21 cellular contexts compared by ENCODE assay signal in genomic region chr6:55826941-55827340, GRCh38. TPM values are rescaled to one million over a fixed set of nuclear protein-coding genes. Genes with fewer than 3 reads are reported as not detected.
DNase-seq lines count a peak whose midpoint lies in the region; ATAC-seq and TF ChIP-seq lines count a peak whose summit lies in the region.
"Had no signal": no experiment of that assay in that cellular context is flagged by ENCODE, and none has a peak within 500 bp of the region (broad histone marks: within the 10 kb centered on the region; RNA-seq: fewer than 3 reads in every experiment).

No MANE protein-coding gene starts in this region.

- H3K79me2 ChIP-seq in mammary epithelial cell (ENCODE audit: insufficient read depth, low read length), result no peaks in the 10 kb centered on the region

- H3K27ac Mint-ChIP-seq in MCF 10A (ENCODE audit: low read depth, unreplicated experiment), result no peak overlapping the region
- peak overlapping the region; percentile 41 to 86 (median 58) for H3K27ac Mint-ChIP-seq in nephron

- CTCF ChIA-PET in mammary epithelial cell (lab: Charles Lee; ENCODE audit: low non-redundant PET), result no interaction called here
- CTCF ChIA-PET in MCF 10A (lab: Yijun Ruan, JAX), result interaction anchor here (0.6 kb wide), 3 partner anchors 48 to 819 kb away, joined by 3 read pairs; partner anchors contain the start of gene BMP5

- no peak for ATAC-seq in GM18502 (IDR thresholded peaks at IDR 0.05; ENCODE audit: poor library complexity, unreplicated experiment)
- ATAC-seq: GM12878, HepG2 had no signal

- no peak overlapping the region for H3K4me3 ChIP-seq in mammary epithelial cell (replicated peaks in 1 of 3; ENCODE audit: insufficient read depth in 1 of 3, low read depth in 2 of 3, low read length in 3 of 3)
- H3K4me3 ChIP-seq in ectodermal cell (ENCODE audit: insufficient read depth, low read depth, low read length), result no peak overlapping the region
- H3K4me3 ChIP-seq: GM12878 had no signal

- intact Hi-C loops in mammary epithelial cell (cut with micrococcal nuclease), result loop anchor here (2.0 kb wide), 1 partner anchor 42 kb away; no protein-coding TSS in a partner anchor
- intact Hi-C loops in MCF 10A (cut with micrococcal nuclease), result no loop called here

- dilution Hi-C loops in mammary epithelial cell (cut with HindIII; ENCODE audit: low sequenced_read_pairs), result no loop called here

- H4K20me1 ChIP-seq in mammary epithelial cell (ENCODE audit: insufficient read depth, low read length), result no peaks in the 10 kb centered on the region

- H3K27me3 Mint-ChIP-seq in MCF 10A (ENCODE audit: insufficient read depth, unreplicated experiment) (no peaks in the 10 kb centered on the region), nephron (ENCODE audit: low read depth) (peaks cover 7% of the 10 kb centered on the region)

- WGBS in mammary epithelial cell (ENCODE audit: low coverage, missing lambda C conversion rate), result 45% methylated on average over 1 of the region's 1 CpG
- whole genome bisulfite sequencing in ectodermal cell, 2 experiments, result 27 to 64% methylated on average over 1 of the region's 1 CpG

- H2AFZ ChIP-seq in mammary epithelial cell (ENCODE audit: low read depth, low read length), result peak overlapping the region; percentile 70

- H3K4me2 ChIP-seq in mammary epithelial cell (ENCODE audit: insufficient read depth, low read depth, low read length), result peak overlapping the region; percentile 66
- H3K4me2 ChIP-seq: SK-N-SH had no signal

- no peaks in the 10 kb centered on the region for H3K9me3 Mint-ChIP-seq in MCF 10A (ENCODE audit: unreplicated experiment)
- no peaks in the 10 kb centered on the region for H3K9me3 Mint-ChIP-seq in nephron

- TF ChIP-seq CTCF in mammary epithelial cell (conservative IDR thresholded peaks at IDR 0.05 in 1 of 2, IDR thresholded peaks at IDR 0.05 in 1 of 2; ENCODE audit: extremely low read depth in 1 of 2, insufficient read depth in 1 of 2, low read depth in 1 of 2, low read length in 2 of 2) (no peak), MCF 10A (IDR thresholded peaks at IDR 0.05; ENCODE audit: unreplicated experiment) (no peak), nephron (IDR thresholded peaks at IDR 0.05; ENCODE audit: unreplicated experiment in 3 of 3) (no peak)

- BruUV-seq in mammary epithelial cell (replicated peaks; lab: Mats Ljungman, UMichigan) (no TSS peak), MCF 10A (replicated peaks; lab: Mats Ljungman, UMichigan) (no TSS peak)

- no peaks in the 10 kb centered on the region for H3K27me3 ChIP-seq in mammary epithelial cell (ENCODE audit: insufficient read depth, low read length)
- H3K27me3 ChIP-seq in ectodermal cell (ENCODE audit: control insufficient read depth, insufficient read depth, low read length, poor library complexity, severe bottlenecking), result no peaks in the 10 kb centered on the region

- H3K4me1 Mint-ChIP-seq in MCF 10A (ENCODE audit: insufficient read depth, unreplicated experiment) (peaks cover 19% of the 10 kb centered on the region), nephron (peaks cover 33% of the 10 kb centered on the region)

- H3K4me1 ChIP-seq in mammary epithelial cell (ENCODE audit: insufficient read depth, low read length) (peaks cover 38% of the 10 kb centered on the region), ectodermal cell (ENCODE audit: control insufficient read depth, insufficient read depth, low read length) (peaks cover 32% of the 10 kb centered on the region)

- H3K27ac ChIP-seq in mammary epithelial cell (ENCODE audit: insufficient read depth, low read depth, low read length), result peak overlapping the region; percentile 81
- peak overlapping the region; percentile 30 for H3K27ac ChIP-seq in ectodermal cell (ENCODE audit: insufficient read depth, low read depth, low read length, poor library complexity, severe bottlenecking)
- H3K27ac ChIP-seq: C4-2B had no signal

- POLR2A ChIA-PET in MCF 10A (lab: Yijun Ruan, JAX), result interaction anchor here (0.7 to 2.1 kb wide), 6 partner anchors 24 to 68 kb away, joined by 3 to 6 read pairs (median 4); no protein-coding TSS in a partner anchor

- H3K4me3 Mint-ChIP-seq in MCF 10A (ENCODE audit: unreplicated experiment), result no peak overlapping the region
- no peak overlapping the region for H3K4me3 Mint-ChIP-seq in nephron

- H3K9me3 ChIP-seq in mammary epithelial cell (replicated peaks; ENCODE audit: insufficient read depth, low read length) (no peaks in the 10 kb centered on the region), ectodermal cell (ENCODE audit: control insufficient read depth, low read length) (no peaks in the 10 kb centered on the region)
- H3K9me3 ChIP-seq: SK-N-SH had no signal

- peak overlapping the region; percentile 7 for H3K9ac ChIP-seq in mammary epithelial cell (ENCODE audit: insufficient read depth, low read length)
- H3K9ac ChIP-seq: SK-N-SH had no signal

- H3K36me3 ChIP-seq in mammary epithelial cell (ENCODE audit: insufficient read depth, low read length) (no peaks in the 10 kb centered on the region), ectodermal cell (ENCODE audit: control insufficient read depth, insufficient read depth, low read length) (no peaks in the 10 kb centered on the region)

- no peaks in the 10 kb centered on the region for H3K36me3 Mint-ChIP-seq in MCF 10A (ENCODE audit: insufficient read depth, unreplicated experiment)
- H3K36me3 Mint-ChIP-seq in nephron (ENCODE audit: low read depth), result no peaks in the 10 kb centered on the region

- DNase-seq in mammary epithelial cell (peak; percentile 71), MCF 10A (ENCODE audit: unreplicated experiment) (no peak), HK-2 (ENCODE audit: unreplicated experiment) (no peak), SHP77 (lab: John Stamatoyannopoulos, UW) (no peak), NCI-H82 (lab: John Stamatoyannopoulos, UW) (no peak)
- DNase-seq: DMS79, GOT3, NCI-H1436 treated with DMSO at 0.1 percent for 48 hours, NCI-H2081, NCI-H226, NCI-H526 treated with DMSO at 0.1 percent for 48 hours, PC-3, SK-N-SH, T-helper 1 cell had no signal

- in situ Hi-C loops in mammary epithelial cell (cut with MboI; ENCODE audit: low sequenced_read_pairs in 2 of 2), result no loop called here

RNA-seq across cellular contexts. Expression of gene BMP5, which starts 48.4 kb away (rescaled TPM):
- not detected for total RNA-seq in mammary epithelial cell
- polyA plus RNA-seq in mammary epithelial cell, result not detected
- polyA minus RNA-seq in mammary epithelial cell, result not detected
- total RNA-seq in MCF 10A (2022), result not detected in 2 replicates
- 26.4 TPM for polyA plus RNA-seq in ectodermal cell (2013, experiment 1 of 4)
- polyA plus RNA-seq in ectodermal cell (2013, experiment 2 of 4), result 18.7 TPM
- 17.7 TPM for polyA plus RNA-seq in ectodermal cell (2013, experiment 3 of 4)
- 19.3 TPM for polyA plus RNA-seq in ectodermal cell (2013, experiment 4 of 4)
- total RNA-seq: G401, GM12878, HepG2, PC-3 had no signal
- polyA plus RNA-seq: GM12878, HepG2 had no signal
